Comparison of ENCODE assay signal across 9 cellular contexts in genomic region chrX:13938766-13939530, GRCh38.
DNase-seq lines count a peak whose midpoint lies in the region; ATAC-seq, FAIRE-seq and TF ChIP-seq lines count a peak whose summit lies in the region.
"Had no signal": no experiment of that assay in that cellular context is flagged by ENCODE, and none has a peak within 500 bp of the region (broad histone marks: within the 10 kb centered on the region; RNA-seq: fewer than 3 reads in every experiment).

No MANE protein-coding gene starts in this region.

- no peaks in the 10 kb centered on the region for H3K9me3 Mint-ChIP-seq in CD4-positive, alpha-beta memory T cell
- H3K9me3 Mint-ChIP-seq in dendritic cell treated with granulocyte-macrophage colony-stimulating factor and Interleukin-4, amounts not matched to agents 40 ng/mL and 50 ng/mL, for 4 days: no peaks in the 10 kb centered on the region

- no peak for ATAC-seq in HG03469 (IDR thresholded peaks at IDR 0.05; ENCODE audit: unreplicated experiment)

- no peaks in the 10 kb centered on the region for H3K9me3 ChIP-seq in CD4-positive, alpha-beta memory T cell (ENCODE audit: control insufficient read depth in 1 of 2, low read length in 2 of 2)
- no peaks in the 10 kb centered on the region for H3K9me3 ChIP-seq in neuron (ENCODE audit: low read length)

- no peak overlapping the region for H3K27ac Mint-ChIP-seq in CD4-positive, alpha-beta memory T cell
- no peak overlapping the region for H3K27ac Mint-ChIP-seq in dendritic cell treated with granulocyte-macrophage colony-stimulating factor and Interleukin-4, amounts not matched to agents 40 ng/mL and 50 ng/mL, for 4 days

- no peaks in the 10 kb centered on the region for H3K36me3 ChIP-seq in CD4-positive, alpha-beta memory T cell (ENCODE audit: insufficient read depth, low read length)
- peaks cover 11% of the 10 kb centered on the region for H3K36me3 ChIP-seq in neuron (ENCODE audit: insufficient read depth, low read length)

- no peaks in the 10 kb centered on the region for H3K4me1 ChIP-seq in CD4-positive, alpha-beta memory T cell (ENCODE audit: insufficient read depth, low read length)
- peaks cover 32% of the 10 kb centered on the region for H3K4me1 ChIP-seq in neuron (ENCODE audit: insufficient read depth, low read length)

- no peak overlapping the region for H3K27ac ChIP-seq in CD4-positive, alpha-beta memory T cell (ENCODE audit: low read depth, low read length)
- H3K27ac ChIP-seq: epithelial cell of prostate had no signal

- POLR2A ChIA-PET in CD4-positive, alpha-beta memory T cell (lab: Charles Lee; ENCODE audit: partially characterized antibody): no interaction called here
- POLR2A ChIA-PET in GM10248 (lab: Yijun Ruan, JAX): no interaction called here

- peak overlapping the region; percentile 38 for H2AFZ ChIP-seq in neuron (ENCODE audit: low read depth, low read length)

- no peak for TF ChIP-seq POLR2A in GM12892 (IDR thresholded peaks at IDR 0.05; ENCODE audit: low read depth, low read length)

- no peak for DNase-seq in CD4-positive, alpha-beta memory T cell
- peak; percentile 27 for DNase-seq in NCI-H146 treated with DMSO at 0.1 percent for 48 hours (lab: John Stamatoyannopoulos, UW; ENCODE audit: unreplicated experiment)
- DNase-seq in GM12892 (ENCODE audit: insufficient read length): no peak
- DNase-seq in SHP77 (lab: John Stamatoyannopoulos, UW): no peak
- DNase-seq in GM10248 (ENCODE audit: extremely low spot score): no peak

- CTCF ChIA-PET in CD4-positive, alpha-beta memory T cell (lab: Charles Lee; ENCODE audit: partially characterized antibody): no interaction called here
- CTCF ChIA-PET in GM10248 (lab: Yijun Ruan, JAX): no interaction called here

- H3K4me3 ChIP-seq in CD4-positive, alpha-beta memory T cell (ENCODE audit: low read length in 2 of 2): no peak overlapping the region
- peak overlapping the region; percentile 65 for H3K4me3 ChIP-seq in neuron (ENCODE audit: low read length)

- H3K4me1 Mint-ChIP-seq in CD4-positive, alpha-beta memory T cell: peaks cover 1 to 12% (median 4%) of the 10 kb centered on the region in 4 donors
- H3K4me1 Mint-ChIP-seq in dendritic cell treated with granulocyte-macrophage colony-stimulating factor and Interleukin-4, amounts not matched to agents 40 ng/mL and 50 ng/mL, for 4 days (ENCODE audit: low read depth): peaks cover 5% of the 10 kb centered on the region

- no peak for FAIRE-seq in GM12892 (lab: Jason Lieb, UNC)

- intact Hi-C loops in CD4-positive, alpha-beta memory T cell (cut with micrococcal nuclease): no loop called here
- intact Hi-C loops in dendritic cell treated with granulocyte-macrophage colony-stimulating factor and Interleukin-4, amounts not matched to agents 40 ng/mL and 50 ng/mL, for 4 days (cut with micrococcal nuclease): no loop called here

- peaks cover 7% of the 10 kb centered on the region for H3K27me3 ChIP-seq in CD4-positive, alpha-beta memory T cell (ENCODE audit: insufficient read depth, low read length)
- H3K27me3 ChIP-seq in neuron (ENCODE audit: insufficient read depth, low read length): no peaks in the 10 kb centered on the region

- no peaks in the 10 kb centered on the region for H3K36me3 Mint-ChIP-seq in CD4-positive, alpha-beta memory T cell
- H3K36me3 Mint-ChIP-seq in dendritic cell treated with granulocyte-macrophage colony-stimulating factor and Interleukin-4, amounts not matched to agents 40 ng/mL and 50 ng/mL, for 4 days (ENCODE audit: low read depth): no peaks in the 10 kb centered on the region

- TF ChIP-seq CTCF in GM10248 (IDR thresholded peaks at IDR 0.05; ENCODE audit: control extremely low read depth, extremely low read depth, low read depth, missing control alignments): no peak

- peaks cover 9 to 25% of the 10 kb centered on the region in 2 donors for H3K27me3 Mint-ChIP-seq in CD4-positive, alpha-beta memory T cell
- H3K27me3 Mint-ChIP-seq in dendritic cell treated with granulocyte-macrophage colony-stimulating factor and Interleukin-4, amounts not matched to agents 40 ng/mL and 50 ng/mL, for 4 days: peaks cover 26% of the 10 kb centered on the region

- H3K4me3 Mint-ChIP-seq in CD4-positive, alpha-beta memory T cell: peak overlapping the region in 7 of 8 donors; percentile 21 to 77 (median 52)
- peak overlapping the region; percentile 58 for H3K4me3 Mint-ChIP-seq in dendritic cell treated with granulocyte-macrophage colony-stimulating factor and Interleukin-4, amounts not matched to agents 40 ng/mL and 50 ng/mL, for 4 days
